In genomic region chr10:72261323-72262018, GRCh38 we compare ENCODE assay signal across 8 cellular contexts. TPM values are rescaled to one million over a fixed set of nuclear protein-coding genes. Genes with fewer than 3 reads are reported as not detected.
DNase-seq lines count a peak whose midpoint lies in the region; ATAC-seq and TF ChIP-seq lines count a peak whose summit lies in the region.

No MANE protein-coding gene starts in this region.

- no peaks in the 10 kb centered on the region for H3K36me3 Mint-ChIP-seq in memory B cell

- WGBS in mammary epithelial cell (ENCODE audit: low coverage, missing lambda C conversion rate) = 21% methylated on average over 7 of the region's 7 CpGs

- H2AFZ ChIP-seq in OCI-LY7 (ENCODE audit: low read length) (peak overlapping the region; percentile 68; the same call in 1 of the 2 replicates), mammary epithelial cell (ENCODE audit: low read depth, low read length) (peak overlapping the region; percentile 55)

- H3K9me3 Mint-ChIP-seq in memory B cell = no peaks in the 10 kb centered on the region

- H3K27me3 ChIP-seq in mammary epithelial cell (ENCODE audit: insufficient read depth, low read length) = no peaks in the 10 kb centered on the region
- H3K27me3 ChIP-seq in thoracic aorta (replicated peaks; ENCODE audit: insufficient read depth) = no peaks in the 10 kb centered on the region

- TF ChIP-seq CTCF in OCI-LY7 (conservative IDR thresholded peaks at IDR 0.05; ENCODE audit: low read length) = no peak
- TF ChIP-seq CTCF in mammary epithelial cell (conservative IDR thresholded peaks at IDR 0.05 in 1 of 2, IDR thresholded peaks at IDR 0.05 in 1 of 2; ENCODE audit: extremely low read depth in 1 of 2, insufficient read depth in 1 of 2, low read depth in 1 of 2, low read length in 2 of 2) = no peak
- TF ChIP-seq CTCF in thoracic aorta (IDR thresholded peaks at IDR 0.05) = no peak

- dilution Hi-C loops in mammary epithelial cell (cut with HindIII; ENCODE audit: low sequenced_read_pairs) = no loop called here

- H3K27ac ChIP-seq in OCI-LY7 (ENCODE audit: low read depth, low read length, poor library complexity, severe bottlenecking) (peak overlapping the region; percentile 74), mammary epithelial cell (ENCODE audit: insufficient read depth, low read depth, low read length) (peak overlapping the region; percentile 98), thoracic aorta (peak overlapping the region; percentile 63 to 69)

- H3K9me3 ChIP-seq in OCI-LY7 (ENCODE audit: low read length) (no peaks in the 10 kb centered on the region), mammary epithelial cell (replicated peaks; ENCODE audit: insufficient read depth, low read length) (no peaks in the 10 kb centered on the region), thoracic aorta (no peaks in the 10 kb centered on the region)

- CTCF ChIA-PET in OCI-LY7 (lab: Charles Lee; ENCODE audit: unreplicated experiment) (no interaction called here), mammary epithelial cell (lab: Charles Lee; ENCODE audit: low non-redundant PET) (interaction anchor here (0.6 kb wide), 2 partner anchors 39 to 168 kb away, joined by 4 to 7 read pairs; no protein-coding TSS in a partner anchor)

- H3K9me2 ChIP-seq in OCI-LY7 (ENCODE audit: insufficient read depth, low read length) = no peaks in the 10 kb centered on the region

- ATAC-seq in HG02678 (IDR thresholded peaks at IDR 0.05; ENCODE audit: unreplicated experiment) = peak; percentile 49
- peak; percentile 34 for ATAC-seq in memory B cell (ENCODE audit: low read depth)
- ATAC-seq in thoracic aorta (ENCODE audit: insufficient number of reproducible peaks, low FRiP score, low read depth) = no peak

- POLR2A ChIA-PET in OCI-LY7 (lab: Charles Lee) = interaction anchor here (0.7 to 4.8 kb wide), 12 partner anchors 9 to 82 kb away, joined by 3 to 37 read pairs (median 6); partner anchors contain the start of gene DDIT4

- H3K9ac ChIP-seq in mammary epithelial cell (ENCODE audit: insufficient read depth, low read length) = peak overlapping the region; percentile 86

- BruUV-seq in OCI-LY7 (replicated peaks; lab: Mats Ljungman, UMichigan) (no TSS peak), mammary epithelial cell (replicated peaks; lab: Mats Ljungman, UMichigan) (TSS peak; percentile 35)

- H3K4me2 ChIP-seq in OCI-LY7 (ENCODE audit: low read length) (peak overlapping the region; percentile 96), mammary epithelial cell (ENCODE audit: insufficient read depth, low read depth, low read length) (peak overlapping the region; percentile 81)

- H4K20me1 ChIP-seq in OCI-LY7 (ENCODE audit: insufficient read depth, low read length) = no peaks in the 10 kb centered on the region
- H4K20me1 ChIP-seq in mammary epithelial cell (ENCODE audit: insufficient read depth, low read length) = no peaks in the 10 kb centered on the region

- in situ Hi-C loops in mammary epithelial cell (cut with MboI; ENCODE audit: low sequenced_read_pairs in 2 of 2) = no loop called here

- H3K4me1 ChIP-seq in OCI-LY7 (ENCODE audit: insufficient read depth, low read length, poor library complexity, severe bottlenecking) (peaks cover 86% of the 10 kb centered on the region), mammary epithelial cell (ENCODE audit: insufficient read depth, low read length) (peaks cover 60% of the 10 kb centered on the region), thoracic aorta (ENCODE audit: control insufficient read depth in 1 of 2, low read depth in 2 of 2) (peaks cover 25 to 46% of the 10 kb centered on the region in 2 donors)

- H3K4me3 ChIP-seq in OCI-LY7 (ENCODE audit: low read depth, low read length, poor library complexity, severe bottlenecking) (peak overlapping the region; percentile 66), mammary epithelial cell (replicated peaks in 1 of 3; ENCODE audit: insufficient read depth in 1 of 3, low read depth in 2 of 3, low read length in 3 of 3) (peak overlapping the region; percentile 1 to 43 (median 33)), thoracic aorta (peak overlapping the region; percentile 77)

- intact Hi-C loops in OCI-LY7 (cut with micrococcal nuclease; ENCODE audit: unreplicated experiment) = no loop called here
- intact Hi-C loops in mammary epithelial cell (cut with micrococcal nuclease) = no loop called here

- peaks cover 32% of the 10 kb centered on the region for H3K4me1 Mint-ChIP-seq in memory B cell

- DNase-seq in NCI-H146 (lab: John Stamatoyannopoulos, UW) (peak; percentile 28), NCI-H146 treated with DMSO at 0.1 percent for 48 hours (lab: John Stamatoyannopoulos, UW; ENCODE audit: unreplicated experiment) (no peak), OCI-LY7 (ENCODE audit: low spot score) (peak; percentile 72), mammary epithelial cell (peak; percentile 66), memory B cell (ENCODE audit: low spot score in 2 of 2) (peak in 1 of 2 donors; percentile 26), thoracic aorta (ENCODE audit: low spot score) (no peak), KG1 (lab: John Stamatoyannopoulos, UW) (no peak)

- H3K4me3 Mint-ChIP-seq in memory B cell = peak overlapping the region; percentile 92

- H3K79me2 ChIP-seq in OCI-LY7 (ENCODE audit: insufficient read depth, low read depth, low read length) (no peaks in the 10 kb centered on the region), mammary epithelial cell (ENCODE audit: insufficient read depth, low read length) (no peaks in the 10 kb centered on the region)

- no peaks in the 10 kb centered on the region for H3K27me3 Mint-ChIP-seq in memory B cell

- H3K36me3 ChIP-seq in OCI-LY7 (ENCODE audit: insufficient read depth, low read length) = no peaks in the 10 kb centered on the region
- no peaks in the 10 kb centered on the region for H3K36me3 ChIP-seq in mammary epithelial cell (ENCODE audit: insufficient read depth, low read length)
- no peaks in the 10 kb centered on the region for H3K36me3 ChIP-seq in thoracic aorta

- peak overlapping the region; percentile 88 for H3K27ac Mint-ChIP-seq in memory B cell

RNA-seq across cellular contexts. Expression of gene DDIT4, which starts 12.3 kb away (rescaled TPM):
- total RNA-seq in OCI-LY7 (2014; rRNA removed; shearing (Covaris generic)) = 102 and 105 TPM in 2 replicates
- total RNA-seq in OCI-LY7 (2022) (32.8 and 91.8 TPM in 2 replicates), mammary epithelial cell (1,000 to 10,000 TPM in 1 of 2 donors, 100 to 1,000 TPM in 1; 772 to 1,235 TPM), thoracic aorta (100 to 1,000 TPM; 163 to 374 TPM)
- 542 TPM for polyA plus RNA-seq in mammary epithelial cell
- 521 TPM for polyA minus RNA-seq in mammary epithelial cell

RNA-seq across cellular contexts. Expression of gene ASCC1, which starts 45.4 kb away (rescaled TPM):
- 19.3 and 27.1 TPM in 2 replicates for total RNA-seq in OCI-LY7 (2014; rRNA removed; shearing (Covaris generic))
- total RNA-seq in OCI-LY7 (2022) = 51.5 and 59.9 TPM in 2 replicates
- 10 to 100 TPM; 40.2 to 54.5 TPM for total RNA-seq in mammary epithelial cell
- 36.9 TPM for polyA plus RNA-seq in mammary epithelial cell
- polyA minus RNA-seq in mammary epithelial cell = 24.3 TPM
- 10 to 100 TPM; 15.2 to 30.3 TPM for total RNA-seq in thoracic aorta

RNA-seq across cellular contexts. Expression of gene ANAPC16, which starts 45.7 kb away (rescaled TPM):
- 48.4 and 68.0 TPM in 2 replicates for total RNA-seq in OCI-LY7 (2014; rRNA removed; shearing (Covaris generic))
- total RNA-seq in OCI-LY7 (2022) (84.7 and 92.8 TPM in 2 replicates), mammary epithelial cell (10 to 100 TPM; 66.4 to 87.2 TPM), thoracic aorta (10 to 100 TPM; 44.0 to 46.7 TPM)
- 53.8 TPM for polyA plus RNA-seq in mammary epithelial cell
- polyA minus RNA-seq in mammary epithelial cell = 4.8 TPM

Comparison
In these comparisons a context has a peak if more than half of its experiments do, and no peak if none do; other contexts are left out.
1. DNase-seq: peak in NCI-H146 (single experiment), OCI-LY7 (single experiment) and mammary epithelial cell (single experiment); none in NCI-H146 treated with DMSO at 0.1 percent for 48 hours (single experiment), thoracic aorta (single experiment) and KG1 (single experiment).
2. Peak in every context shown above with its lines, with median percentiles within 50 percentile points of each other: H3K27ac ChIP-seq and H3K4me3 ChIP-seq.